ENCODE assay signal across 8 cellular contexts in the genomic region with DNA sequence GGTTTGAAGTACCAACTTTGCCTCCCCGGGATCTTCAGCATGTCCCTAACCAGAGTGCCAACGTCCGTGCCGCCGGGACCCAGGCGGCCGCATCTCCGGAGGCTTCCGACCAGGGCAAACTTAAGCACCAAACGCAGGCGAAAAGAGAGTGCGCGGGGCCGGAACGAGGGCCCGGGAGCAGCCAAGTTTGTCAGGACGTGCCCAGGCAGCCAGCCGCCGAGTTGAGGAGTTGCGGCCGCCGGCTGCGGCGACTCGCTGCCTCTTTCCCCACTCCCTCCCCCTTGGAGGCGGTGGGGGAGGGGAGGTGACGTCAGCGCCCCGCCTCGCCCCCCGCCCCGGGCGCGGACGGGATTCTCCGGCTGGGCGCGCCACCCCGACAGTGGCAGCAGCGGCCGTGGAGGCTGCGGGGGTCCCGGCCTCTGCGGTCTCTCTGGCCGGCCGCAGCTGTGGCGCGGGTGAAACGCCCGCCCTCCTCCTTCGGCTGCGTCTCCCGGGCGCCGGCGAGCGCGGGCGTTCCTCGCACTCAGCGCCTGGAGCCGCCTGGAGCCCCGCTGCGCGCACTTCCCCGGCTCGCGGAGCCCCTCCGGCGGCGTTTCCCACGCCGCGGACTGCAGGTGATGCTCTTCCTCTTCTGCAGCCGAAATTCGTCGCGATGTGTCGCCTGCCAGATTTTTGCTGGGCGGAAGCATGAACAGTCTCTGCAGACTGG. TPM values are rescaled to one million over a fixed set of nuclear protein-coding genes. Genes with fewer than 3 reads are reported as not detected.
DNase-seq lines count a peak whose midpoint lies in the region; ATAC-seq, FAIRE-seq and TF ChIP-seq lines count a peak whose summit lies in the region.

No MANE protein-coding gene starts in this region.

- peaks cover 0 to 8% (median 0%) of the 10 kb centered on the region in 4 experiments; a peak in 3 of 7 replicates for H3K27me3 ChIP-seq in H1 (replicated peaks in 1 of 4; ENCODE audit: control insufficient read depth in 3 of 4, extremely low read depth in 1 of 4, insufficient read depth in 3 of 4, low read length in 3 of 4)
- H3K27me3 ChIP-seq in tibial nerve, result no peaks in the 10 kb centered on the region

- H4K20me1 ChIP-seq in H1 (replicated peaks in 1 of 2; ENCODE audit: control insufficient read depth in 1 of 2, insufficient read depth in 2 of 2, low read length in 2 of 2), result peaks cover under 1 to 6% of the 10 kb centered on the region in 2 experiments

- H2AK5ac ChIP-seq in H1 (ENCODE audit: low read depth, low read length), result no peak overlapping the region

- H3K27ac Mint-ChIP-seq in activated naive CD4-positive, alpha-beta T cell treated with anti-CD3 and anti-CD28 coated beads, Interleukin-2, amount 50 U/mL, for 24 hours, result no peak overlapping the region

- H3K27ac ChIP-seq in H1 (ENCODE audit: low read depth, low read length), result peak overlapping the region; percentile 20; the same call in 1 of the 2 replicates
- H3K27ac ChIP-seq in tibial nerve, result peak overlapping the region; percentile 84 to 97 (median 87)

- H3K9ac ChIP-seq in H1 (replicated peaks in 1 of 4; ENCODE audit: extremely low read depth in 1 of 4, low read depth in 3 of 4, low read length in 3 of 4), result peak overlapping the region; percentile 11 to 61 (median 55); a peak in 6 of 7 replicates

- H3K4me2 ChIP-seq in H1 (ENCODE audit: insufficient read depth in 1 of 2, low read depth in 2 of 2, low read length in 2 of 2), result peak overlapping the region; percentile 93 to 97

- H3K79me1 ChIP-seq in H1 (ENCODE audit: low read depth, low read length), result no peaks in the 10 kb centered on the region

- H3K14ac ChIP-seq in H1 (ENCODE audit: insufficient read length), result no peak overlapping the region

- peak in 1 of 2 experiments; percentile 54; a peak in 1 of 3 replicates for TF ChIP-seq POLR2A in H1 (IDR thresholded peaks at IDR 0.05; ENCODE audit: control extremely low read depth in 1 of 2, low read depth in 2 of 2, low read length in 2 of 2)
- peak; percentile 75 to 86 for TF ChIP-seq POLR2A in tibial nerve (IDR thresholded peaks at IDR 0.05)

- no peaks in the 10 kb centered on the region for H3K36me3 Mint-ChIP-seq in activated naive CD4-positive, alpha-beta T cell treated with anti-CD3 and anti-CD28 coated beads, Interleukin-2, amount 50 U/mL, for 24 hours

- H2BK15ac ChIP-seq in H1 (ENCODE audit: low read length), result no peak overlapping the region

- TF ChIP-seq RAD21 in H1 (IDR thresholded peaks at IDR 0.05 in 1 of 2, conservative IDR thresholded peaks at IDR 0.05 in 1 of 2; ENCODE audit: low read depth in 2 of 2, low read length in 2 of 2), result peak; percentile 7 to 22; a peak in 2 of 4 replicates

- H3K4me3 ChIP-seq in H1 (ENCODE audit: extremely low read depth in 1 of 4, insufficient read depth in 2 of 4, low read depth in 3 of 4, low read length in 4 of 4) (peak overlapping the region; percentile 75 to 99 (median 96)), tibial nerve (peak overlapping the region; percentile 63 to 93 (median 73))

- H3K4me1 Mint-ChIP-seq in activated naive CD4-positive, alpha-beta T cell treated with anti-CD3 and anti-CD28 coated beads, Interleukin-2, amount 50 U/mL, for 24 hours, result peaks cover 14% of the 10 kb centered on the region

- TF ChIP-seq EP300 in H1 (IDR thresholded peaks at IDR 0.05; ENCODE audit: borderline replicate concordance in 1 of 2, low read depth in 2 of 2, low read length in 2 of 2) (peak; percentile 60 to 92; a peak in 2 of 3 replicates), tibial nerve (IDR thresholded peaks at IDR 0.05) (peak in 1 of 2 donors; percentile 94)

- no peaks in the 10 kb centered on the region for H3K9me3 ChIP-seq in H1 (ENCODE audit: insufficient read depth in 2 of 2, low read depth in 1 of 2, low read length in 1 of 2)
- H3K9me3 ChIP-seq in tibial nerve, result no peaks in the 10 kb centered on the region

- H2BK5ac ChIP-seq in H1 (ENCODE audit: low read depth, low read length), result peak overlapping the region; percentile 69; the same call in 1 of the 2 replicates

- 1% methylated on average over 42 of the region's 80 CpGs; no CpG with 5 or more reads in 1 of the 2 experiments for WGBS in H1 (ENCODE audit: extremely low coverage in 1 of 2, insufficient coverage in 1 of 2, insufficient read length in 1 of 2, insufficient replicate concordance in 2 of 2, low coverage in 1 of 2, low lambda C conversion rate in 2 of 2, missing lambda C conversion rate in 1 of 2), 2 experiments
- WGBS in tibial nerve, 2 donors, result 0 to 2% methylated on average over 14 to 42 of the region's 80 CpGs

- peak overlapping the region; percentile 62 for H4K8ac ChIP-seq in H1 (ENCODE audit: extremely low read depth, insufficient read depth, low read length)

- H3K4me3 Mint-ChIP-seq in activated naive CD4-positive, alpha-beta T cell treated with anti-CD3 and anti-CD28 coated beads, Interleukin-2, amount 50 U/mL, for 24 hours, result peak overlapping the region; percentile 52

- H4K5ac ChIP-seq in H1 (ENCODE audit: insufficient read length, low read depth, low read length), result peak overlapping the region; percentile 61

- no peak for TF ChIP-seq CTCF in H1 (IDR thresholded peaks at IDR 0.05; ENCODE audit: control extremely low read depth in 1 of 3, insufficient read depth in 1 of 3, low read depth in 1 of 3, low read length in 3 of 3)
- peak in 1 of 5 experiments; percentile 27 for TF ChIP-seq CTCF in tibial nerve (IDR thresholded peaks at IDR 0.05)

- no peak overlapping the region for H3K23ac ChIP-seq in H1 (ENCODE audit: insufficient read length)

- no peak for ATAC-seq in GM21723 (IDR thresholded peaks at IDR 0.05; ENCODE audit: unreplicated experiment)

- peaks cover 0 to 2% (median 0%) of the 10 kb centered on the region in 4 experiments; a peak in 1 of 8 replicates for H3K36me3 ChIP-seq in H1 (ENCODE audit: control insufficient read depth in 2 of 4, insufficient read depth in 4 of 4, low read length in 3 of 4)
- H3K36me3 ChIP-seq in tibial nerve, result no peaks in the 10 kb centered on the region

- H4K91ac ChIP-seq in H1 (replicated peaks; ENCODE audit: insufficient read length, low read length), result peak overlapping the region; percentile 22

- H3K27me3 Mint-ChIP-seq in activated naive CD4-positive, alpha-beta T cell treated with anti-CD3 and anti-CD28 coated beads, Interleukin-2, amount 50 U/mL, for 24 hours, result peaks cover 31% of the 10 kb centered on the region

- H3K4ac ChIP-seq in H1 (replicated peaks; ENCODE audit: insufficient read length, low read depth, low read length), result no peak overlapping the region

- peaks cover 5 to 14% of the 10 kb centered on the region in 2 experiments for H3K79me2 ChIP-seq in H1 (ENCODE audit: control insufficient read depth in 1 of 2, insufficient read depth in 2 of 2, low read length in 2 of 2)

- no peak for FAIRE-seq in H1 (lab: Jason Lieb, UNC)

- H3K4me1 ChIP-seq in H1 (replicated peaks in 1 of 4; ENCODE audit: control insufficient read depth in 3 of 4, insufficient read depth in 4 of 4, low read length in 3 of 4) (peaks cover 2 to 6% (median 4%) of the 10 kb centered on the region in 4 experiments; a peak in 4 of 7 replicates), tibial nerve (peaks cover 0 to 38% (median 0%) of the 10 kb centered on the region in 4 donors)

- H3K9me3 Mint-ChIP-seq in activated naive CD4-positive, alpha-beta T cell treated with anti-CD3 and anti-CD28 coated beads, Interleukin-2, amount 50 U/mL, for 24 hours, result no peaks in the 10 kb centered on the region

- peak overlapping the region; percentile 50 for H2BK120ac ChIP-seq in H1 (replicated peaks; ENCODE audit: low read depth, low read length)

- H2BK20ac ChIP-seq in H1 (ENCODE audit: low read length), result peak overlapping the region; percentile 75; the same call in 1 of the 2 replicates

- H3K56ac ChIP-seq in H1 (replicated peaks; ENCODE audit: insufficient read length, low read depth, low read length), result peak overlapping the region; percentile 5

- H2AFZ ChIP-seq in H1 (ENCODE audit: low read length), result peak overlapping the region; percentile 73

- peak overlapping the region; percentile 97 for H3K18ac ChIP-seq in H1 (ENCODE audit: extremely low read depth, low read length)

- H2BK12ac ChIP-seq in H1 (ENCODE audit: low read depth, low read length), result peak overlapping the region; percentile 42; the same call in 1 of the 2 replicates

- CTCF ChIA-PET in H1 (lab: Charles Lee; ENCODE audit: partially characterized antibody), result interaction anchor here (0.8 to 1.5 kb wide), 6 partner anchors 11 to 221 kb away, joined by 3 to 8 read pairs (median 3); no protein-coding TSS in a partner anchor

- peaks cover 11% of the 10 kb centered on the region for H3K23me2 ChIP-seq in H1 (ENCODE audit: low read depth, low read length)

- POLR2A ChIA-PET in H1 (lab: Charles Lee; ENCODE audit: partially characterized antibody), result interaction anchor here (1.2 to 1.7 kb wide), 2 partner anchors 38 to 41 kb away, joined by 4 read pairs; no protein-coding TSS in a partner anchor

- no peak for DNase-seq in activated naive CD4-positive, alpha-beta T cell treated with Interleukin-2 at 50 U/mL for 16 hours
- DNase-seq in RKO (ENCODE audit: low spot score), result peak; percentile 69
- DNase-seq in H1 (ENCODE audit: low read depth in 1 of 2, low spot score in 2 of 2), result peak in 1 of 2 experiments; percentile 93
- DNase-seq in lung microvascular endothelial cell (ENCODE audit: low read depth in 2 of 2), result peak; percentile 9 to 32
- peak; percentile 52 to 53 for DNase-seq in tibial nerve (ENCODE audit: low spot score in 2 of 2)
- DNase-seq in OCI-M1 (lab: John Stamatoyannopoulos, UW), result no peak

TF ChIP-seq in H1, 55 proteins besides CTCF, POLR2A, EP300 and RAD21 (continues in another document):
- TF ChIP-seq ASH2L (IDR thresholded peaks at IDR 0.05; ENCODE audit: low read length) (peak; percentile 96), NANOG (IDR thresholded peaks at IDR 0.05; ENCODE audit: insufficient read depth, low read depth, low read length, poor library complexity, severe bottlenecking) (no peak), TEAD4 (IDR thresholded peaks at IDR 0.05; ENCODE audit: low read depth, low read length) (no peak), JUND (IDR thresholded peaks at IDR 0.05; ENCODE audit: low read length) (peak; percentile 95), CEBPB (IDR thresholded peaks at IDR 0.05; ENCODE audit: low read depth, low read length) (0 out of 2 replicates have a peak, but pooled peaks have one; percentile 24), RBBP5 (IDR thresholded peaks at IDR 0.05; ENCODE audit: borderline replicate concordance, low read depth, low read length) (peak; percentile 99)

RNA-seq across cellular contexts. Expression of a gene that starts 2.9 kb away (rescaled TPM):
- 137 and 144 TPM in 2 replicates for total RNA-seq in H1 (2021; fragmentation: NEBNext Ultra II Directional; extraction: Animal tissue kit (Norgen Biotek cat#: 25700))
- 84.0 and 94.4 TPM in 2 replicates for polyA plus RNA-seq in H1 (2011; rRNA removed)
- 74.4 TPM for polyA plus RNA-seq in H1 (2011; cell fraction: cytosol; rRNA removed)
- 371 TPM for polyA plus RNA-seq in H1 (2011; cell fraction: nucleus; rRNA removed)
- polyA plus RNA-seq in H1 (2012, experiment 1 of 2), result 73.7 to 125 TPM (median 95.6 TPM) in 4 replicates
- 10.8 TPM for polyA plus RNA-seq in H1 (2012, experiment 2 of 2)
- 93.1 TPM for polyA plus RNA-seq in H1 (2013, experiment 1 of 2)
- 69.3 TPM for polyA plus RNA-seq in H1 (2013, experiment 2 of 2)
- 977 and 1,176 TPM in 2 replicates for polyA minus RNA-seq in H1 (2011; rRNA and poly(A)+ RNA removed)
- polyA minus RNA-seq in H1 (2011; cell fraction: cytosol; rRNA and poly(A)+ RNA removed), result 243 TPM
- polyA minus RNA-seq in H1 (2011; cell fraction: nucleus; rRNA and poly(A)+ RNA removed), result 409 TPM
- 0.60 and 1.7 TPM in 2 replicates for total RNA-seq in lung microvascular endothelial cell
- 100 to 1,000 TPM in 1 of 4 donors, 10 to 100 TPM in 3; 85.2 to 119 (median 91.6) TPM for total RNA-seq in tibial nerve

Comparison
In these comparisons a context has a peak if more than half of its experiments do, and no peak if none do; other contexts are left out.
1. DNase-seq: peak in RKO (single experiment), lung microvascular endothelial cell (2 of 2) and tibial nerve (2 of 2); none in activated naive CD4-positive, alpha-beta T cell treated with Interleukin-2 at 50 U/mL for 16 hours (single experiment) and OCI-M1 (single experiment).
2. RNA of a gene that starts 2.9 kb away (total RNA-seq): 137 to 144 TPM in H1 and 85.2 to 119 TPM in tibial nerve; 0.60 to 1.7 TPM in lung microvascular endothelial cell; every median in the first group is over 10 times any median in the second.